In the genomic region with DNA sequence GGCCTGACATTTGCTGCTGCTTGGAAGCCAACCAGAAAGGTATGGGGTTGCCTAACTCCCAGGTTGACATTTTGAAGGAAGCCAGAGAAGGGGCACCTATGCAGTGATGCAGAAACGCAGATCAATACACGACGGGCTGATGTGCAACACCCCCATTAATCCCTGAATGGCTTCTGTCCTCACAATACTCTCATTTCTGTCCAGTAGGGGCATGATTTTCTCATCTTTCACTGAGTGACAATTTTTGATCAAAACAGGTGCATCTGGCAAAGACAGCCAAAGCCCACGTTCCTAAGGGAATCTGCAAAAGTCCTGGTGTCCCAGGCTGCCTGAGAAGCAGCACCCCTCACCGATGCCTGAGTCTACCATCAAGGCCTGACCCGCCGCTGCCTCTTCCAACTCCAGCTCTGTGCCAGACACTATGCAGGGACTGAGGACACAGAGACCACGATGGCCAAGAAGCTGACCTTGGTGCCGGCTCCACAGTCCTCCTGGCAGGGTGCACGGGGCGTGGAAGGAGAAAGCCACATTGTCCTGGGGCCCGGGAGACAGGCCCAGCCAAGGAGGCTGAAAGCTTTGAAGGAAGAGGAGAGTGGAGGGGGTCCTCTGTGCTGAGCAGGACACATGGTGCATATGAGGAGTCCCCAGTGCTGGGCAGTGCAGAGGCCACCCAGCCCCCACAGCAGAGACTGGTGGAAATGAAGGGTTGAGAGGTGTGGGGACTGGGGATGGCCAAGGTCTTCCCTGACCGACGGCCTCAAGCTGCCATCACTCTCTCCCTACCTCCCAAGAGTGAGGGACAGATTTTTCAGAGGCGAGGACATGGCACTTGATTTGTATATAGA, we compare ENCODE assay signal across 1 cellular context.
A peak's percentile ranks its signal among the peaks of the same experiment; 100 is the strongest.
TF ChIP-seq lines count a peak whose summit lies in the region.

No MANE protein-coding gene starts in this region.

TF ChIP-seq in HepG2, 621 proteins besides CTCF, POLR2A, EP300 and RAD21 (continued from another document and continues in another):
- TF ChIP-seq PBX3 (CRISPR knock-in tag; IDR thresholded peaks at IDR 0.05; ENCODE audit: borderline replicate concordance) (no peak), ETV5 (CRISPR knock-in tag; IDR thresholded peaks at IDR 0.05; ENCODE audit: borderline replicate concordance) (no peak), ZNF496 (CRISPR knock-in tag; IDR thresholded peaks at IDR 0.05; ENCODE audit: insufficient replicate concordance) (no peak), KDM6A (CRISPR knock-in tag; IDR thresholded peaks at IDR 0.05; ENCODE audit: low read depth) (no peak), ZNF17 (CRISPR knock-in tag; IDR thresholded peaks at IDR 0.05) (no peak), CBX2 (IDR thresholded peaks at IDR 0.05; ENCODE audit: low read depth, low read length) (no peak), CBX2 (CRISPR knock-in tag; IDR thresholded peaks at IDR 0.05; ENCODE audit: low read depth) (no peak), SRSF9 (IDR thresholded peaks at IDR 0.05; ENCODE audit: borderline replicate concordance, insufficient read depth, low read depth, low read length, poor library complexity, severe bottlenecking) (no peak), TAF1 (CRISPR knock-in tag; IDR thresholded peaks at IDR 0.05) (no peak), ARNT (IDR thresholded peaks at IDR 0.05) (no peak), ZNF772 (CRISPR knock-in tag; IDR thresholded peaks at IDR 0.05) (no peak), ARHGAP35 (CRISPR knock-in tag; IDR thresholded peaks at IDR 0.05; ENCODE audit: borderline replicate concordance) (no peak), ZSCAN21 (CRISPR knock-in tag; IDR thresholded peaks at IDR 0.05; ENCODE audit: borderline replicate concordance) (no peak), ZNF672 (CRISPR knock-in tag; IDR thresholded peaks at IDR 0.05) (no peak), SMAD3 (CRISPR knock-in tag; IDR thresholded peaks at IDR 0.05) (no peak), SMARCC2 (IDR thresholded peaks at IDR 0.05) (no peak), ZNF563 (CRISPR knock-in tag; IDR thresholded peaks at IDR 0.05) (no peak), BCL6 (CRISPR knock-in tag; IDR thresholded peaks at IDR 0.05) (no peak), ZNF20 (CRISPR knock-in tag; IDR thresholded peaks at IDR 0.05) (no peak), SIX4 (CRISPR knock-in tag; IDR thresholded peaks at IDR 0.05) (no peak), ZC3H13 (CRISPR knock-in tag; IDR thresholded peaks at IDR 0.05) (0 out of 2 replicates have a peak, but pooled peaks have one; percentile 20), ZGPAT (CRISPR knock-in tag; IDR thresholded peaks at IDR 0.05) (0 out of 2 replicates have a peak, but pooled peaks have one; percentile 9), ZNF234 (CRISPR knock-in tag; conservative IDR thresholded peaks at IDR 0.05) (no peak), ZNF317 (CRISPR knock-in tag; IDR thresholded peaks at IDR 0.05) (no peak), ZFP62 (CRISPR knock-in tag; IDR thresholded peaks at IDR 0.05) (no peak), FOXA3 (CRISPR knock-in tag; IDR thresholded peaks at IDR 0.05) (no peak), LBX2 (CRISPR knock-in tag; IDR thresholded peaks at IDR 0.05; ENCODE audit: borderline replicate concordance) (no peak), SNAI1 (CRISPR knock-in tag; IDR thresholded peaks at IDR 0.05; ENCODE audit: borderline replicate concordance) (no peak), ZNF788 (CRISPR knock-in tag; IDR thresholded peaks at IDR 0.05; ENCODE audit: borderline replicate concordance) (0 out of 2 replicates have a peak, but pooled peaks have one; percentile 31), MTA1 (CRISPR knock-in tag; IDR thresholded peaks at IDR 0.05; ENCODE audit: borderline replicate concordance) (no peak), ARNT2 (CRISPR knock-in tag; IDR thresholded peaks at IDR 0.05; ENCODE audit: low read depth) (0 out of 2 replicates have a peak, but pooled peaks have one; percentile 41), ZNF687 (CRISPR knock-in tag; IDR thresholded peaks at IDR 0.05) (no peak)
- TF ChIP-seq, protein P1, sequence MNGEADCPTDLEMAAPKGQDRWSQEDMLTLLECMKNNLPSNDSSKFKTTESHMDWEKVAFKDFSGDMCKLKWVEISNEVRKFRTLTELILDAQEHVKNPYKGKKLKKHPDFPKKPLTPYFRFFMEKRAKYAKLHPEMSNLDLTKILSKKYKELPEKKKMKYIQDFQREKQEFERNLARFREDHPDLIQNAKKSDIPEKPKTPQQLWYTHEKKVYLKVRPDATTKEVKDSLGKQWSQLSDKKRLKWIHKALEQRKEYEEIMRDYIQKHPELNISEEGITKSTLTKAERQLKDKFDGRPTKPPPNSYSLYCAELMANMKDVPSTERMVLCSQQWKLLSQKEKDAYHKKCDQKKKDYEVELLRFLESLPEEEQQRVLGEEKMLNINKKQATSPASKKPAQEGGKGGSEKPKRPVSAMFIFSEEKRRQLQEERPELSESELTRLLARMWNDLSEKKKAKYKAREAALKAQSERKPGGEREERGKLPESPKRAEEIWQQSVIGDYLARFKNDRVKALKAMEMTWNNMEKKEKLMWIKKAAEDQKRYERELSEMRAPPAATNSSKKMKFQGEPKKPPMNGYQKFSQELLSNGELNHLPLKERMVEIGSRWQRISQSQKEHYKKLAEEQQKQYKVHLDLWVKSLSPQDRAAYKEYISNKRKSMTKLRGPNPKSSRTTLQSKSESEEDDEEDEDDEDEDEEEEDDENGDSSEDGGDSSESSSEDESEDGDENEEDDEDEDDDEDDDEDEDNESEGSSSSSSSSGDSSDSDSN (CRISPR knock-in tag; IDR thresholded peaks at IDR 0.05) = no peak
- TF ChIP-seq, protein P2, sequence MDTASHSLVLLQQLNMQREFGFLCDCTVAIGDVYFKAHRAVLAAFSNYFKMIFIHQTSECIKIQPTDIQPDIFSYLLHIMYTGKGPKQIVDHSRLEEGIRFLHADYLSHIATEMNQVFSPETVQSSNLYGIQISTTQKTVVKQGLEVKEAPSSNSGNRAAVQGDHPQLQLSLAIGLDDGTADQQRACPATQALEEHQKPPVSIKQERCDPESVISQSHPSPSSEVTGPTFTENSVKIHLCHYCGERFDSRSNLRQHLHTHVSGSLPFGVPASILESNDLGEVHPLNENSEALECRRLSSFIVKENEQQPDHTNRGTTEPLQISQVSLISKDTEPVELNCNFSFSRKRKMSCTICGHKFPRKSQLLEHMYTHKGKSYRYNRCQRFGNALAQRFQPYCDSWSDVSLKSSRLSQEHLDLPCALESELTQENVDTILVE (CRISPR knock-in tag; IDR thresholded peaks at IDR 0.05) = no peak
- TF ChIP-seq, protein P3, sequence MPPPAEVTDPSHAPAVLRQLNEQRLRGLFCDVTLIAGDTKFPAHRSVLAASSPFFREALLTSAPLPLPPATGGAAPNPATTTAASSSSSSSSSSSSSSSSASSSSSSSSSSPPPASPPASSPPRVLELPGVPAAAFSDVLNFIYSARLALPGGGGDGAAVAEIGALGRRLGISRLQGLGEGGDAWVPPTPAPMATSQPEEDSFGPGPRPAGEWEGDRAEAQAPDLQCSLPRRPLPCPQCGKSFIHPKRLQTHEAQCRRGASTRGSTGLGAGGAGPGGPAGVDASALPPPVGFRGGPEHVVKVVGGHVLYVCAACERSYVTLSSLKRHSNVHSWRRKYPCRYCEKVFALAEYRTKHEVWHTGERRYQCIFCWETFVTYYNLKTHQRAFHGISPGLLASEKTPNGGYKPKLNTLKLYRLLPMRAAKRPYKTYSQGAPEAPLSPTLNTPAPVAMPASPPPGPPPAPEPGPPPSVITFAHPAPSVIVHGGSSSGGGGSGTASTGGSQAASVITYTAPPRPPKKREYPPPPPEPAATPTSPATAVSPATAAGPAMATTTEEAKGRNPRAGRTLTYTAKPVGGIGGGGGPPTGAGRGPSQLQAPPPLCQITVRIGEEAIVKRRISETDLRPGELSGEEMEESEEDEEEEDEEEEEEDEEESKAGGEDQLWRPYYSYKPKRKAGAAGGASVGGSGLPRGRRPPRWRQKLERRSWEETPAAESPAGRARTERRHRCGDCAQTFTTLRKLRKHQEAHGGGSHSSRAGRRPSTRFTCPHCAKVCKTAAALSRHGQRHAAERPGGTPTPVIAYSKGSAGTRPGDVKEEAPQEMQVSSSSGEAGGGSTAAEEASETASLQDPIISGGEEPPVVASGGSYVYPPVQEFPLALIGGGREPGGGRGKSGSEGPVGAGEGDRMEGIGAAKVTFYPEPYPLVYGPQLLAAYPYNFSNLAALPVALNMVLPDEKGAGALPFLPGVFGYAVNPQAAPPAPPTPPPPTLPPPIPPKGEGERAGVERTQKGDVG (CRISPR knock-in tag; IDR thresholded peaks at IDR 0.05; ENCODE audit: borderline replicate concordance) = no peak
- TF ChIP-seq, protein P4, sequence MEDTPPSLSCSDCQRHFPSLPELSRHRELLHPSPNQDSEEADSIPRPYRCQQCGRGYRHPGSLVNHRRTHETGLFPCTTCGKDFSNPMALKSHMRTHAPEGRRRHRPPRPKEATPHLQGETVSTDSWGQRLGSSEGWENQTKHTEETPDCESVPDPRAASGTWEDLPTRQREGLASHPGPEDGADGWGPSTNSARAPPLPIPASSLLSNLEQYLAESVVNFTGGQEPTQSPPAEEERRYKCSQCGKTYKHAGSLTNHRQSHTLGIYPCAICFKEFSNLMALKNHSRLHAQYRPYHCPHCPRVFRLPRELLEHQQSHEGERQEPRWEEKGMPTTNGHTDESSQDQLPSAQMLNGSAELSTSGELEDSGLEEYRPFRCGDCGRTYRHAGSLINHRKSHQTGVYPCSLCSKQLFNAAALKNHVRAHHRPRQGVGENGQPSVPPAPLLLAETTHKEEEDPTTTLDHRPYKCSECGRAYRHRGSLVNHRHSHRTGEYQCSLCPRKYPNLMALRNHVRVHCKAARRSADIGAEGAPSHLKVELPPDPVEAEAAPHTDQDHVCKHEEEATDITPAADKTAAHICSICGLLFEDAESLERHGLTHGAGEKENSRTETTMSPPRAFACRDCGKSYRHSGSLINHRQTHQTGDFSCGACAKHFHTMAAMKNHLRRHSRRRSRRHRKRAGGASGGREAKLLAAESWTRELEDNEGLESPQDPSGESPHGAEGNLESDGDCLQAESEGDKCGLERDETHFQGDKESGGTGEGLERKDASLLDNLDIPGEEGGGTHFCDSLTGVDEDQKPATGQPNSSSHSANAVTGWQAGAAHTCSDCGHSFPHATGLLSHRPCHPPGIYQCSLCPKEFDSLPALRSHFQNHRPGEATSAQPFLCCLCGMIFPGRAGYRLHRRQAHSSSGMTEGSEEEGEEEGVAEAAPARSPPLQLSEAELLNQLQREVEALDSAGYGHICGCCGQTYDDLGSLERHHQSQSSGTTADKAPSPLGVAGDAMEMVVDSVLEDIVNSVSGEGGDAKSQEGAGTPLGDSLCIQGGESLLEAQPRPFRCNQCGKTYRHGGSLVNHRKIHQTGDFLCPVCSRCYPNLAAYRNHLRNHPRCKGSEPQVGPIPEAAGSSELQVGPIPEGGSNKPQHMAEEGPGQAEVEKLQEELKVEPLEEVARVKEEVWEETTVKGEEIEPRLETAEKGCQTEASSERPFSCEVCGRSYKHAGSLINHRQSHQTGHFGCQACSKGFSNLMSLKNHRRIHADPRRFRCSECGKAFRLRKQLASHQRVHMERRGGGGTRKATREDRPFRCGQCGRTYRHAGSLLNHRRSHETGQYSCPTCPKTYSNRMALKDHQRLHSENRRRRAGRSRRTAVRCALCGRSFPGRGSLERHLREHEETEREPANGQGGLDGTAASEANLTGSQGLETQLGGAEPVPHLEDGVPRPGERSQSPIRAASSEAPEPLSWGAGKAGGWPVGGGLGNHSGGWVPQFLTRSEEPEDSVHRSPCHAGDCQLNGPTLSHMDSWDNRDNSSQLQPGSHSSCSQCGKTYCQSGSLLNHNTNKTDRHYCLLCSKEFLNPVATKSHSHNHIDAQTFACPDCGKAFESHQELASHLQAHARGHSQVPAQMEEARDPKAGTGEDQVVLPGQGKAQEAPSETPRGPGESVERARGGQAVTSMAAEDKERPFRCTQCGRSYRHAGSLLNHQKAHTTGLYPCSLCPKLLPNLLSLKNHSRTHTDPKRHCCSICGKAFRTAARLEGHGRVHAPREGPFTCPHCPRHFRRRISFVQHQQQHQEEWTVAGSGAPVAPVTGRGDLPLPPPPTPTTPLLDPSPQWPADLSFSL (CRISPR knock-in tag; IDR thresholded peaks at IDR 0.05) = no peak
